ENCODE assay signal across 22 cellular contexts in genomic region chr21:45055861-45056260, GRCh38. TPM values are rescaled to one million over a fixed set of nuclear protein-coding genes. Genes with fewer than 3 reads are reported as not detected.
DNase-seq lines count a peak whose midpoint lies in the region; ATAC-seq, FAIRE-seq and TF ChIP-seq lines count a peak whose summit lies in the region.
"Had no signal": no experiment of that assay in that cellular context is flagged by ENCODE, and none has a peak within 500 bp of the region (broad histone marks: within the 10 kb centered on the region; RNA-seq: fewer than 3 reads in every experiment).

No MANE protein-coding gene starts in this region.

- DNase-seq in AG10803 (ENCODE audit: low read depth) (peak; percentile 76), GM23338 (ENCODE audit: low spot score) (no peak), dermis blood vessel endothelial cell (peak; percentile 70), mesenteric fat pad (ENCODE audit: low spot score) (peak; percentile 68), D721Med (ENCODE audit: insufficient read length, low spot score) (no peak), medulla oblongata (ENCODE audit: extremely low spot score) (no peak), GDM1 (lab: John Stamatoyannopoulos, UW) (no peak)
- DNase-seq: activated naive CD8-positive, alpha-beta T cell treated with anti-CD3 and anti-CD28 coated beads, Interleukin-2, amount 50 U/mL, for 24 hours; caudate nucleus; effector memory CD8-positive, alpha-beta T cell; foreskin melanocyte; mammary epithelial cell; NCI-H1105; NCI-H2227 treated with DMSO at 0.1 percent for 48 hours; NK-92 treated with Interleukin-12 subunit alpha and Interleukin-12 subunit beta, amount 100 ng/mL, for 24 hours had no signal

- H2AFZ ChIP-seq in GM23338, result peak overlapping the region; percentile 52; the same call in 1 of the 2 replicates

- H3K27ac Mint-ChIP-seq in GM23338, result no peak overlapping the region
- H3K27ac Mint-ChIP-seq: activated naive CD8-positive, alpha-beta T cell treated with anti-CD3 and anti-CD28 coated beads, Interleukin-2, amount 50 U/mL, for 24 hours; effector memory CD8-positive, alpha-beta T cell; IgD-negative memory B cell; natural killer cell treated with Interleukin-12 subunit alpha and Interleukin-12 subunit beta and Interleukin-15 and Interleukin-18, amount 100 ng/mL, for 72 hours; T-helper 1 cell treated with Interleukin-12 subunit alpha and Interleukin-12 subunit beta and Interleukin-4 antibody, amounts not matched to agents 30 μg/mL and 1 μg/mL, for 36 hours had no signal

- H3K36me3 ChIP-seq in GM23338 (ENCODE audit: insufficient read depth), result no peaks in the 10 kb centered on the region
- H3K36me3 ChIP-seq: right lobe of liver had no signal

- TF ChIP-seq CTCF in AG10803 (conservative IDR thresholded peaks at IDR 0.05; ENCODE audit: low read length) (no peak), GM23338 (conservative IDR thresholded peaks at IDR 0.05; ENCODE audit: low read depth in 2 of 2) (no peak), D721Med (IDR thresholded peaks at IDR 0.05; ENCODE audit: insufficient read depth, missing control alignments) (no peak)

- H3K9me2 ChIP-seq in GM23338 (ENCODE audit: insufficient read depth), result no peaks in the 10 kb centered on the region

- H3K9me3 Mint-ChIP-seq in GM23338, result no peaks in the 10 kb centered on the region
- H3K9me3 Mint-ChIP-seq: activated naive CD8-positive, alpha-beta T cell treated with anti-CD3 and anti-CD28 coated beads, Interleukin-2, amount 50 U/mL, for 24 hours; effector memory CD8-positive, alpha-beta T cell; natural killer cell treated with Interleukin-12 subunit alpha and Interleukin-12 subunit beta and Interleukin-15 and Interleukin-18, amount 100 ng/mL, for 72 hours; T-helper 1 cell treated with Interleukin-12 subunit alpha and Interleukin-12 subunit beta and Interleukin-4 antibody, amounts not matched to agents 30 μg/mL and 1 μg/mL, for 36 hours had no signal

- H3K4me3 ChIP-seq in AG10803 (ENCODE audit: low read length) (no peak overlapping the region), GM23338 (no peak overlapping the region)
- H3K4me3 ChIP-seq: right lobe of liver had no signal

- no peaks in the 10 kb centered on the region for H3K36me3 Mint-ChIP-seq in GM23338 (ENCODE audit: low read depth)
- H3K36me3 Mint-ChIP-seq: IgD-negative memory B cell; natural killer cell treated with Interleukin-12 subunit alpha and Interleukin-12 subunit beta and Interleukin-15 and Interleukin-18, amount 100 ng/mL, for 72 hours had no signal

- no peak overlapping the region for H3K27ac ChIP-seq in GM23338 (ENCODE audit: low read depth)
- H3K27ac ChIP-seq: right lobe of liver, RWPE1 had no signal

- no peaks in the 10 kb centered on the region for H4K20me1 ChIP-seq in GM23338 (replicated peaks; ENCODE audit: insufficient read depth)

- no peak overlapping the region; the same call in 1 of the 2 replicates for H3K4me2 ChIP-seq in GM23338

- no peaks in the 10 kb centered on the region for H3K27me3 ChIP-seq in GM23338 (ENCODE audit: insufficient read depth)
- H3K27me3 ChIP-seq: right lobe of liver had no signal

- peaks cover 26% of the 10 kb centered on the region for H3K4me1 Mint-ChIP-seq in GM23338
- H3K4me1 Mint-ChIP-seq: activated naive CD8-positive, alpha-beta T cell treated with anti-CD3 and anti-CD28 coated beads, Interleukin-2, amount 50 U/mL, for 24 hours had no signal

- H3F3A ChIP-seq in GM23338 (replicated peaks; ENCODE audit: low read depth), result no peaks in the 10 kb centered on the region

- H3K27me3 Mint-ChIP-seq in GM23338 (ENCODE audit: insufficient read depth, low read depth, poor library complexity), result peaks cover 8% of the 10 kb centered on the region

- FAIRE-seq in D721Med (lab: Jason Lieb, UNC), result no peak
- FAIRE-seq: GM18507 had no signal

- H3K4me1 ChIP-seq in GM23338 (ENCODE audit: insufficient read depth), result peaks cover 14% of the 10 kb centered on the region
- H3K4me1 ChIP-seq: right lobe of liver had no signal

- H3K79me2 ChIP-seq in GM23338 (replicated peaks; ENCODE audit: insufficient read depth), result no peaks in the 10 kb centered on the region

- no peak overlapping the region for H3K4me3 Mint-ChIP-seq in GM23338
- H3K4me3 Mint-ChIP-seq: activated naive CD8-positive, alpha-beta T cell treated with anti-CD3 and anti-CD28 coated beads, Interleukin-2, amount 50 U/mL, for 24 hours; effector memory CD8-positive, alpha-beta T cell; IgD-negative memory B cell; natural killer cell treated with Interleukin-12 subunit alpha and Interleukin-12 subunit beta and Interleukin-15 and Interleukin-18, amount 100 ng/mL, for 72 hours; T-helper 1 cell treated with Interleukin-12 subunit alpha and Interleukin-12 subunit beta and Interleukin-4 antibody, amounts not matched to agents 30 μg/mL and 1 μg/mL, for 36 hours had no signal

- ATAC-seq in GM23338, result no peak
- ATAC-seq in GM21390 (IDR thresholded peaks at IDR 0.05; ENCODE audit: unreplicated experiment), result no peak
- ATAC-seq: activated naive CD8-positive, alpha-beta T cell treated with anti-CD3 and anti-CD28 coated beads, Interleukin-2, amount 50 U/mL, for 24 hours; effector memory CD8-positive, alpha-beta T cell; natural killer cell treated with Interleukin-12 subunit alpha and Interleukin-12 subunit beta and Interleukin-15 and Interleukin-18, amount 100 ng/mL, for 72 hours had no signal

TF ChIP-seq in GM23338, 12 proteins besides CTCF, POLR2A, EP300 and RAD21 (continues in another document):
- TF ChIP-seq EZH2 (IDR thresholded peaks at IDR 0.05; ENCODE audit: low read depth, unreplicated experiment) (no peak), ZNF331 (CRISPR knock-in tag; IDR thresholded peaks at IDR 0.05; ENCODE audit: low read depth) (no peak), POLR2AphosphoS5 (IDR thresholded peaks at IDR 0.05; ENCODE audit: low read depth) (no peak), ETS1 (IDR thresholded peaks at IDR 0.05) (no peak), NANOG (IDR thresholded peaks at IDR 0.05; ENCODE audit: borderline replicate concordance) (no peak), EZH2phosphoT487 (IDR thresholded peaks at IDR 0.05; ENCODE audit: unreplicated experiment) (no peak), ZNF114 (CRISPR knock-in tag; IDR thresholded peaks at IDR 0.05) (no peak), JUNB (IDR thresholded peaks at IDR 0.05; ENCODE audit: unreplicated experiment) (no peak)

RNA-seq across cellular contexts. Expression of gene ADARB1, which starts 18.5 kb away (rescaled TPM):
- total RNA-seq in GM23338 (2014; rRNA removed; shearing (Covaris generic)), result 6.3 and 14.8 TPM in 2 replicates
- 4.8 and 7.4 TPM in 2 replicates for polyA plus RNA-seq in GM23338 (2016; fragmentation: Nextera tagmentation; extraction: Ambion mirVana)
- total RNA-seq in dermis blood vessel endothelial cell (27.0 and 32.0 TPM in 2 replicates), mesenteric fat pad (39.6 TPM)

Comparison
In these comparisons a context has a peak if more than half of its experiments do, and no peak if none do; other contexts are left out.
1. DNase-seq: peak in AG10803 (single experiment), dermis blood vessel endothelial cell (single experiment) and mesenteric fat pad (single experiment); none in GM23338 (single experiment), D721Med (single experiment), medulla oblongata (single experiment) and GDM1 (single experiment).